In genomic region chr16:21501869-21502667, GRCh38 we compare ENCODE assay signal across 1 cellular context.
TF ChIP-seq lines count a peak whose summit lies in the region.

No MANE protein-coding gene starts in this region.

TF ChIP-seq in HepG2, 621 proteins besides CTCF, POLR2A, EP300 and RAD21 (continued from another document and continues in another):
- TF ChIP-seq ZGPAT (CRISPR knock-in tag; IDR thresholded peaks at IDR 0.05) (peak; percentile 97), ZFP62 (CRISPR knock-in tag; IDR thresholded peaks at IDR 0.05) (peak; percentile 71; the same call in 1 of the 2 replicates), SNAPC4 (CRISPR knock-in tag; IDR thresholded peaks at IDR 0.05) (no peak), PCBP1 (IDR thresholded peaks at IDR 0.05; ENCODE audit: borderline replicate concordance, low read depth, low read length) (peak; percentile 58; the same call in 1 of the 2 replicates), TOE1 (CRISPR knock-in tag; IDR thresholded peaks at IDR 0.05) (peak; percentile 86), SOX6 (IDR thresholded peaks at IDR 0.05) (no peak), SOX6 (CRISPR knock-in tag; IDR thresholded peaks at IDR 0.05) (peak; percentile 63), HOXA3 (CRISPR knock-in tag; IDR thresholded peaks at IDR 0.05) (peak; percentile 96), ZNF510 (CRISPR knock-in tag; IDR thresholded peaks at IDR 0.05; ENCODE audit: low read depth) (no peak), ZBTB20 (CRISPR knock-in tag; IDR thresholded peaks at IDR 0.05; ENCODE audit: borderline replicate concordance, low read depth) (peak; percentile 89), NFE2 (CRISPR knock-in tag; IDR thresholded peaks at IDR 0.05) (peak; percentile 70; the same call in 1 of the 2 replicates), YY1 (IDR thresholded peaks at IDR 0.05; ENCODE audit: insufficient read depth, insufficient replicate concordance, low read depth, low read length) (peak; percentile 42), ZNF792 (CRISPR knock-in tag; IDR thresholded peaks at IDR 0.05) (peak; percentile 96), AHR (CRISPR knock-in tag; IDR thresholded peaks at IDR 0.05) (peak; percentile 98; the same call in 1 of the 2 replicates), ZNF18 (CRISPR knock-in tag; IDR thresholded peaks at IDR 0.05; ENCODE audit: insufficient replicate concordance) (peak; percentile 37), KLF9 (CRISPR knock-in tag; IDR thresholded peaks at IDR 0.05; ENCODE audit: low read depth) (peak; percentile 79; the same call in 1 of the 2 replicates), ZNF512B (CRISPR knock-in tag; IDR thresholded peaks at IDR 0.05; ENCODE audit: borderline replicate concordance) (0 out of 2 replicates have a peak, but pooled peaks have one; percentile 88), HIVEP1 (CRISPR knock-in tag; IDR thresholded peaks at IDR 0.05) (peak; percentile 56; the same call in 1 of the 2 replicates), ZNF432 (CRISPR knock-in tag; IDR thresholded peaks at IDR 0.05; ENCODE audit: borderline replicate concordance) (no peak), FOSL1 (CRISPR knock-in tag; IDR thresholded peaks at IDR 0.05; ENCODE audit: borderline replicate concordance) (no peak), U2AF2 (IDR thresholded peaks at IDR 0.05; ENCODE audit: low read depth, low read length) (0 out of 2 replicates have a peak, but pooled peaks have one; percentile 64), PBX2 (CRISPR knock-in tag; IDR thresholded peaks at IDR 0.05) (0 out of 2 replicates have a peak, but pooled peaks have one; percentile 9), KLF11 (CRISPR knock-in tag; IDR thresholded peaks at IDR 0.05) (peak; percentile 80; the same call in 1 of the 2 replicates), BHLHE40 (IDR thresholded peaks at IDR 0.05; ENCODE audit: low read length) (peak; percentile 10; the same call in 1 of the 2 replicates), ZNF687 (CRISPR knock-in tag; IDR thresholded peaks at IDR 0.05) (peak; percentile 94), ARNT (IDR thresholded peaks at IDR 0.05) (no peak), POGZ (CRISPR knock-in tag; IDR thresholded peaks at IDR 0.05) (peak; percentile 82), ZSCAN12 (CRISPR knock-in tag; IDR thresholded peaks at IDR 0.05) (peak; percentile 96), FOXK1 (CRISPR knock-in tag; IDR thresholded peaks at IDR 0.05; ENCODE audit: borderline replicate concordance, low read depth) (peak; percentile 69; the same call in 1 of the 2 replicates), ZSCAN21 (CRISPR knock-in tag; IDR thresholded peaks at IDR 0.05; ENCODE audit: borderline replicate concordance) (peak; percentile 93), KDM2A (CRISPR knock-in tag; IDR thresholded peaks at IDR 0.05; ENCODE audit: borderline replicate concordance, low read depth) (peak; percentile 98), SYNCRIP (IDR thresholded peaks at IDR 0.05; ENCODE audit: insufficient read depth, low read depth, low read length) (no peak), IRF9 (CRISPR knock-in tag; IDR thresholded peaks at IDR 0.05; ENCODE audit: borderline replicate concordance) (peak; percentile 92), FOXC1 (CRISPR knock-in tag; IDR thresholded peaks at IDR 0.05; ENCODE audit: borderline replicate concordance) (peak; percentile 99), ZNF550 (CRISPR knock-in tag; IDR thresholded peaks at IDR 0.05; ENCODE audit: borderline replicate concordance) (peak; percentile 90; the same call in 1 of the 2 replicates), NR2C2 (CRISPR knock-in tag; IDR thresholded peaks at IDR 0.05; ENCODE audit: borderline replicate concordance) (peak; percentile 74; the same call in 1 of the 2 replicates), ZNF841 (CRISPR knock-in tag; IDR thresholded peaks at IDR 0.05; ENCODE audit: borderline replicate concordance) (no peak; the same call in 1 of the 2 replicates), ZNF101 (CRISPR knock-in tag; IDR thresholded peaks at IDR 0.05; ENCODE audit: borderline replicate concordance, low read depth) (no peak), HNF1B (CRISPR knock-in tag; IDR thresholded peaks at IDR 0.05) (peak; percentile 84), KMT2B (CRISPR knock-in tag; IDR thresholded peaks at IDR 0.05) (peak; percentile 92), BORCS8-MEF2B (CRISPR knock-in tag; IDR thresholded peaks at IDR 0.05) (peak; percentile 96)
